2 cellular contexts compared by ENCODE assay signal in genomic region chr6:143092768-143093167, GRCh38.
TF ChIP-seq lines count a peak whose summit lies in the region.

No MANE protein-coding gene starts in this region.

TF ChIP-seq in HepG2, 621 proteins besides CTCF, POLR2A, EP300 and RAD21 (continues in another document):
- TF ChIP-seq SRY (CRISPR knock-in tag; IDR thresholded peaks at IDR 0.05) (no peak), FOSL2 (CRISPR knock-in tag; IDR thresholded peaks at IDR 0.05) (0 out of 2 replicates have a peak, but pooled peaks have one; percentile 11), ETS1 (CRISPR knock-in tag; IDR thresholded peaks at IDR 0.05) (no peak), SMARCC2 (IDR thresholded peaks at IDR 0.05) (no peak), ZNF7 (CRISPR knock-in tag; IDR thresholded peaks at IDR 0.05) (peak; percentile 62), KDM5A (IDR thresholded peaks at IDR 0.05; ENCODE audit: borderline replicate concordance, low read length) (no peak), GLI4 (CRISPR knock-in tag; IDR thresholded peaks at IDR 0.05; ENCODE audit: borderline replicate concordance) (no peak), CEBPG (CRISPR knock-in tag; IDR thresholded peaks at IDR 0.05) (peak; percentile 50), SOX6 (IDR thresholded peaks at IDR 0.05) (no peak), SOX6 (CRISPR knock-in tag; IDR thresholded peaks at IDR 0.05) (0 out of 2 replicates have a peak, but pooled peaks have one; percentile 22), CEBPB (IDR thresholded peaks at IDR 0.05; ENCODE audit: borderline replicate concordance, low read depth, low read length) (peak; percentile 61; the same call in 1 of the 2 replicates), ZNF773 (CRISPR knock-in tag; IDR thresholded peaks at IDR 0.05; ENCODE audit: borderline replicate concordance) (no peak), NFIB (CRISPR knock-in tag; IDR thresholded peaks at IDR 0.05; ENCODE audit: borderline replicate concordance) (no peak), TEAD3 (CRISPR knock-in tag; optimal IDR thresholded peaks at IDR 0.05; ENCODE audit: borderline replicate concordance) (peak; percentile 52), ZNF691 (CRISPR knock-in tag; IDR thresholded peaks at IDR 0.05; ENCODE audit: borderline replicate concordance, low read depth) (no peak), PATZ1 (CRISPR knock-in tag; IDR thresholded peaks at IDR 0.05) (0 out of 2 replicates have a peak, but pooled peaks have one; percentile 17), ATF1 (CRISPR knock-in tag; IDR thresholded peaks at IDR 0.05) (no peak)
- TF ChIP-seq, protein P1, sequence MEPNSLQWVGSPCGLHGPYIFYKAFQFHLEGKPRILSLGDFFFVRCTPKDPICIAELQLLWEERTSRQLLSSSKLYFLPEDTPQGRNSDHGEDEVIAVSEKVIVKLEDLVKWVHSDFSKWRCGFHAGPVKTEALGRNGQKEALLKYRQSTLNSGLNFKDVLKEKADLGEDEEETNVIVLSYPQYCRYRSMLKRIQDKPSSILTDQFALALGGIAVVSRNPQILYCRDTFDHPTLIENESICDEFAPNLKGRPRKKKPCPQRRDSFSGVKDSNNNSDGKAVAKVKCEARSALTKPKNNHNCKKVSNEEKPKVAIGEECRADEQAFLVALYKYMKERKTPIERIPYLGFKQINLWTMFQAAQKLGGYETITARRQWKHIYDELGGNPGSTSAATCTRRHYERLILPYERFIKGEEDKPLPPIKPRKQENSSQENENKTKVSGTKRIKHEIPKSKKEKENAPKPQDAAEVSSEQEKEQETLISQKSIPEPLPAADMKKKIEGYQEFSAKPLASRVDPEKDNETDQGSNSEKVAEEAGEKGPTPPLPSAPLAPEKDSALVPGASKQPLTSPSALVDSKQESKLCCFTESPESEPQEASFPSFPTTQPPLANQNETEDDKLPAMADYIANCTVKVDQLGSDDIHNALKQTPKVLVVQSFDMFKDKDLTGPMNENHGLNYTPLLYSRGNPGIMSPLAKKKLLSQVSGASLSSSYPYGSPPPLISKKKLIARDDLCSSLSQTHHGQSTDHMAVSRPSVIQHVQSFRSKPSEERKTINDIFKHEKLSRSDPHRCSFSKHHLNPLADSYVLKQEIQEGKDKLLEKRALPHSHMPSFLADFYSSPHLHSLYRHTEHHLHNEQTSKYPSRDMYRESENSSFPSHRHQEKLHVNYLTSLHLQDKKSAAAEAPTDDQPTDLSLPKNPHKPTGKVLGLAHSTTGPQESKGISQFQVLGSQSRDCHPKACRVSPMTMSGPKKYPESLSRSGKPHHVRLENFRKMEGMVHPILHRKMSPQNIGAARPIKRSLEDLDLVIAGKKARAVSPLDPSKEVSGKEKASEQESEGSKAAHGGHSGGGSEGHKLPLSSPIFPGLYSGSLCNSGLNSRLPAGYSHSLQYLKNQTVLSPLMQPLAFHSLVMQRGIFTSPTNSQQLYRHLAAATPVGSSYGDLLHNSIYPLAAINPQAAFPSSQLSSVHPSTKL (CRISPR knock-in tag; IDR thresholded peaks at IDR 0.05) = peak; percentile 15; the same call in 1 of the 2 replicates
- TF ChIP-seq, protein P2, sequence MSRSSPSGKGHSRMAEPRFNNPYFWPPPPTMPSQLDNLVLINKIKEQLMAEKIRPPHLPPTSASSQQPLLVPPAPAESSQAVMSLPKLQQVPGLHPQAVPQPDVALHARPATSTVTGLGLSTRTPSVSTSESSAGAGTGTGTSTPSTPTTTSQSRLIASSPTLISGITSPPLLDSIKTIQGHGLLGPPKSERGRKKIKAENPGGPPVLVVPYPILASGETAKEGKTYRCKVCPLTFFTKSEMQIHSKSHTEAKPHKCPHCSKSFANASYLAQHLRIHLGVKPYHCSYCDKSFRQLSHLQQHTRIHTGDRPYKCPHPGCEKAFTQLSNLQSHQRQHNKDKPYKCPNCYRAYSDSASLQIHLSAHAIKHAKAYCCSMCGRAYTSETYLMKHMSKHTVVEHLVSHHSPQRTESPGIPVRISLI (CRISPR knock-in tag; IDR thresholded peaks at IDR 0.05; ENCODE audit: borderline replicate concordance) = peak; percentile 62; the same call in 1 of the 2 replicates
- TF ChIP-seq, protein P3, sequence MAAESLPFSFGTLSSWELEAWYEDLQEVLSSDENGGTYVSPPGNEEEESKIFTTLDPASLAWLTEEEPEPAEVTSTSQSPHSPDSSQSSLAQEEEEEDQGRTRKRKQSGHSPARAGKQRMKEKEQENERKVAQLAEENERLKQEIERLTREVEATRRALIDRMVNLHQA (CRISPR knock-in tag; IDR thresholded peaks at IDR 0.05) = no peak

TF ChIP-seq in GM23338, 12 proteins besides CTCF, POLR2A, EP300 and RAD21:
- no peak for TF ChIP-seq ZNF331 (CRISPR knock-in tag; IDR thresholded peaks at IDR 0.05; ENCODE audit: low read depth)
- TF ChIP-seq EZH2phosphoT487 (IDR thresholded peaks at IDR 0.05; ENCODE audit: unreplicated experiment) = no peak
- no peak for TF ChIP-seq ZNF462 (CRISPR knock-in tag; IDR thresholded peaks at IDR 0.05)
- TF ChIP-seq ZNF114 (CRISPR knock-in tag; IDR thresholded peaks at IDR 0.05) = no peak
- no peak for TF ChIP-seq CREB1 (CRISPR knock-in tag; IDR thresholded peaks at IDR 0.05; ENCODE audit: low read depth)
- no peak for TF ChIP-seq NANOG (IDR thresholded peaks at IDR 0.05; ENCODE audit: borderline replicate concordance)
- TF ChIP-seq POLR2AphosphoS5 (IDR thresholded peaks at IDR 0.05; ENCODE audit: low read depth) = no peak
- TF ChIP-seq STAT1 (IDR thresholded peaks at IDR 0.05; ENCODE audit: unreplicated experiment) = no peak
- TF ChIP-seq, protein P4, sequence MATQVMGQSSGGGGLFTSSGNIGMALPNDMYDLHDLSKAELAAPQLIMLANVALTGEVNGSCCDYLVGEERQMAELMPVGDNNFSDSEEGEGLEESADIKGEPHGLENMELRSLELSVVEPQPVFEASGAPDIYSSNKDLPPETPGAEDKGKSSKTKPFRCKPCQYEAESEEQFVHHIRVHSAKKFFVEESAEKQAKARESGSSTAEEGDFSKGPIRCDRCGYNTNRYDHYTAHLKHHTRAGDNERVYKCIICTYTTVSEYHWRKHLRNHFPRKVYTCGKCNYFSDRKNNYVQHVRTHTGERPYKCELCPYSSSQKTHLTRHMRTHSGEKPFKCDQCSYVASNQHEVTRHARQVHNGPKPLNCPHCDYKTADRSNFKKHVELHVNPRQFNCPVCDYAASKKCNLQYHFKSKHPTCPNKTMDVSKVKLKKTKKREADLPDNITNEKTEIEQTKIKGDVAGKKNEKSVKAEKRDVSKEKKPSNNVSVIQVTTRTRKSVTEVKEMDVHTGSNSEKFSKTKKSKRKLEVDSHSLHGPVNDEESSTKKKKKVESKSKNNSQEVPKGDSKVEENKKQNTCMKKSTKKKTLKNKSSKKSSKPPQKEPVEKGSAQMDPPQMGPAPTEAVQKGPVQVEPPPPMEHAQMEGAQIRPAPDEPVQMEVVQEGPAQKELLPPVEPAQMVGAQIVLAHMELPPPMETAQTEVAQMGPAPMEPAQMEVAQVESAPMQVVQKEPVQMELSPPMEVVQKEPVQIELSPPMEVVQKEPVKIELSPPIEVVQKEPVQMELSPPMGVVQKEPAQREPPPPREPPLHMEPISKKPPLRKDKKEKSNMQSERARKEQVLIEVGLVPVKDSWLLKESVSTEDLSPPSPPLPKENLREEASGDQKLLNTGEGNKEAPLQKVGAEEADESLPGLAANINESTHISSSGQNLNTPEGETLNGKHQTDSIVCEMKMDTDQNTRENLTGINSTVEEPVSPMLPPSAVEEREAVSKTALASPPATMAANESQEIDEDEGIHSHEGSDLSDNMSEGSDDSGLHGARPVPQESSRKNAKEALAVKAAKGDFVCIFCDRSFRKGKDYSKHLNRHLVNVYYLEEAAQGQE (IDR thresholded peaks at IDR 0.05; ENCODE audit: unreplicated experiment) = no peak
- TF ChIP-seq ETS1 (IDR thresholded peaks at IDR 0.05) = no peak
- no peak for TF ChIP-seq EZH2 (IDR thresholded peaks at IDR 0.05; ENCODE audit: low read depth, unreplicated experiment)
- TF ChIP-seq JUNB (IDR thresholded peaks at IDR 0.05; ENCODE audit: unreplicated experiment) = no peak
TF ChIP-seq in GM23338: peak in this region for 0.
